28 cellular contexts compared by ENCODE assay signal in the genomic region with DNA sequence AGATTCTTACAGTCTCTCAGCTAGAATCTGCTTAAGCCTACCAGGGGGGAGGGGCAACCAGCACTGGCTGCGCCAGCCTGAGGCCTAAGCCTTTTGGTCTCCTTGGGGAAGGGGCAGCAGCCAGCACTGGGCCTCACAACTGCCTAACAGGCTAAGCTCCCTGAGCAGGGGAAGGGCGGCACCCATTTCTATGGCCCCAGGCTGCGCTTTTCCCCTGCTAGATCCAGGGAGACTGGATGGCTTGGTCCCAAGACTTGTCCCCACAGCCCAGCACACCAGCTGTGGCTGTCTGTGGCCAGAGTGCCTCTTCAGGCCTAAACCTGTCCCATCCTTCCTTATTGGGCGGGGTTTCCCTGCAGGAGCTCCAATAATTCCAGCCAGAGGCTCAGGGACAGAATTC.
"Had no signal": no experiment of that assay in that cellular context is flagged by ENCODE, and none has a peak within 500 bp of the region (broad histone marks: within the 10 kb centered on the region; RNA-seq: fewer than 3 reads in every experiment).

No MANE protein-coding gene starts in this region.

- H3K4me1 Mint-ChIP-seq: mesothelial cell of epicardium, naive B cell had no signal

- H3K27me3 ChIP-seq: colonic mucosa, esophagus squamous epithelium, gastrocnemius medialis, heart right ventricle, left lung had no signal

- H3K9me3 ChIP-seq: colonic mucosa, esophagus squamous epithelium, gastrocnemius medialis had no signal

- FAIRE-seq: endometrium, islet of Langerhans, keratinocyte had no signal

- H3K27ac ChIP-seq: colonic mucosa, epithelial cell of prostate, esophagus squamous epithelium, gastrocnemius medialis, heart right ventricle, left lung, lower lobe of right lung had no signal

- H3K36me3 ChIP-seq: colonic mucosa, esophagus squamous epithelium, gastrocnemius medialis, heart right ventricle, left lung, lower lobe of right lung had no signal

- H3K27ac Mint-ChIP-seq: dendritic cell treated with granulocyte-macrophage colony-stimulating factor and Interleukin-4, amounts not matched to agents 40 ng/mL and 50 ng/mL, for 4 days; effector memory CD8-positive, alpha-beta T cell; endodermal cell; mesothelial cell of epicardium had no signal

- H3K4me3 ChIP-seq: colonic mucosa, esophagus squamous epithelium, gastrocnemius medialis, heart right ventricle, left lung, lower lobe of right lung, mucosa of descending colon had no signal

- H3K4me1 ChIP-seq: colonic mucosa, esophagus squamous epithelium, gastrocnemius medialis, heart right ventricle, left lung, lower lobe of right lung had no signal

- ATAC-seq: effector memory CD8-positive, alpha-beta T cell; esophagus mucosa; gastrocnemius medialis; heart right ventricle; left cardiac atrium; left lung; left ventricle myocardium superior; lower lobe of right lung; mucosa of descending colon had no signal

- H3K4me3 Mint-ChIP-seq: dendritic cell treated with granulocyte-macrophage colony-stimulating factor and Interleukin-4, amounts not matched to agents 40 ng/mL and 50 ng/mL, for 4 days; effector memory CD8-positive, alpha-beta T cell; endodermal cell; mesothelial cell of epicardium; naive B cell had no signal

- DNase-seq: colonic mucosa; cortex of kidney; effector CD8-positive, alpha-beta T cell; effector memory CD8-positive, alpha-beta T cell; endodermal cell; erythroblast; esophagus squamous epithelium; foreskin fibroblast; foreskin melanocyte; gastrocnemius medialis; glutamatergic neuron; head of caudate nucleus; heart right ventricle; hippocampal formation; left cardiac atrium; left lung; left ventricle myocardium superior; lower lobe of right lung; mesenchymal stem cell; naive B cell had no signal

- H3K36me3 Mint-ChIP-seq: mesothelial cell of epicardium, naive B cell had no signal
